Comparison of ENCODE assay signal across 14 cellular contexts in the genomic region with DNA sequence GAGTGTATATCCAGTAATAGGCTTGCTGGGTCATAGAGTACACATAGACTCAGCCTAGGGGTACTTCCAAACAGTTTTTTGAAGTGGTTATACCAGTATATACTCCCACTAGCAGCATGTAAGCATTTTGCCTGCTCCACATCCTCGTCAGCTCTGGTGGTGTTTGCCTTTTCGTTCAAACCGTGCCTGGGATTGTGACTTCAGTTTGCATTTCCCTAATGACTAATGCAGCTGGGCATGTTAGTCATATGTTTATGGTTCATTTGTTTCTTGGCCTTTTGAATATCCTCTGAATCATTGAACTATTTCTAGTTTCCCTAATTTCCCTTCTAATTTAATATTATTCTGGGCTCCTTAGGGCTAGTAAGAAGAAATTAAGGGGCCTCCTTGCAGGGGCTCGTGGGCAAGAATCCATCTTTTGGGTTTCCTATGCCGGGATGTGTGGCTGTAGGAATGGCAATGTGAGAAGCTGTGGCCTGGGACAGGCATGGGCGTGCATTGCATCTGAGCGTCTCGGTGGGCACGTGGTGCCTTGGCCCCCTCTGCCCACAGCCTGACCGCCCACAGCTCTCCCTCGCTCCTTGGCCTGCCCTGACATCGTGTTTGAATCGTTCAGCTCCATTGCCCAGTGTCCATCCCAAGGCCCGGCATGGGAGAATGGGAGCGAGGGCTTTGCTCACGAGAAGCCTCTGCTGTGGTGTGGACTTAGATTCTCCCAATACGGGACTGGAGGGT. TPM values are rescaled to one million over a fixed set of nuclear protein-coding genes. Genes with fewer than 3 reads are reported as not detected.
DNase-seq lines count a peak whose midpoint lies in the region; ATAC-seq and TF ChIP-seq lines count a peak whose summit lies in the region.
"Had no signal": no experiment of that assay in that cellular context is flagged by ENCODE, and none has a peak within 500 bp of the region (broad histone marks: within the 10 kb centered on the region; RNA-seq: fewer than 3 reads in every experiment).

No MANE protein-coding gene starts in this region.

- no peak overlapping the region for H3K4me3 Mint-ChIP-seq in T-helper 2 cell treated with Interferon-gamma antibody and Interleukin-4, amounts not matched to agents 5 μg/mL and 100 μg/mL, for 36 hours
- H3K4me3 Mint-ChIP-seq: activated naive CD4-positive, alpha-beta T cell treated with anti-CD3 and anti-CD28 coated beads for 36 hours; GM23338; neural crest cell had no signal

- H3K9me3 Mint-ChIP-seq in T-helper 2 cell treated with Interferon-gamma antibody and Interleukin-4, amounts not matched to agents 5 μg/mL and 100 μg/mL, for 36 hours: no peaks in the 10 kb centered on the region
- H3K9me3 Mint-ChIP-seq: activated naive CD4-positive, alpha-beta T cell treated with anti-CD3 and anti-CD28 coated beads for 36 hours; GM23338; neural crest cell had no signal

- peaks cover 51% of the 10 kb centered on the region for H3K36me3 ChIP-seq in adipocyte (ENCODE audit: control insufficient read depth, insufficient read depth, low read length, severe bottlenecking)
- peaks cover 7 to 71% (median 16%) of the 10 kb centered on the region in 3 donors for H3K36me3 ChIP-seq in tibial artery

- no peak for DNase-seq in T-helper 2 cell treated with Interferon-gamma antibody and Interleukin-4, amounts not matched to agents 5 μg/mL and 100 μg/mL, for 36 hours (ENCODE audit: low spot score)
- no peak for DNase-seq in T-helper 2 cell
- DNase-seq in adipocyte (ENCODE audit: low read depth): peak; percentile 86
- DNase-seq in glomerular endothelial cell (ENCODE audit: extremely low read depth, low read depth, low spot score): peak; percentile 68
- DNase-seq in tibial artery: no peak
- DNase-seq in GM10248 (ENCODE audit: extremely low spot score): no peak
- no peak for DNase-seq in NCI-H128 (lab: John Stamatoyannopoulos, UW; ENCODE audit: unreplicated experiment)
- DNase-seq: activated naive CD4-positive, alpha-beta T cell treated with anti-CD3 and anti-CD28 coated beads for 36 hours; AML-193; head of caudate nucleus; NCI-H2227 treated with DMSO at 0.1 percent for 48 hours had no signal

- intact Hi-C loops in tibial artery (cut with DNase I; ENCODE audit: low total_unique reads): loop anchor here (10.0 kb wide), 1 partner anchor 254 kb away; no protein-coding TSS in a partner anchor

- peak overlapping the region; percentile 37 for H3K27ac Mint-ChIP-seq in T-helper 2 cell treated with Interferon-gamma antibody and Interleukin-4, amounts not matched to agents 5 μg/mL and 100 μg/mL, for 36 hours
- H3K27ac Mint-ChIP-seq: activated naive CD4-positive, alpha-beta T cell treated with anti-CD3 and anti-CD28 coated beads for 36 hours; GM23338 had no signal

- H3K27ac ChIP-seq in tibial artery: peak overlapping the region; percentile 75 to 78

- H3K9ac ChIP-seq in adipocyte (ENCODE audit: low read length): peak overlapping the region; percentile 37

- H3K4me1 ChIP-seq in adipocyte (ENCODE audit: control insufficient read depth, insufficient read depth, low read length) (peaks cover 56% of the 10 kb centered on the region), tibial artery (peaks cover 0 to 54% (median 18%) of the 10 kb centered on the region in 4 donors)

- no peaks in the 10 kb centered on the region for H3K27me3 ChIP-seq in adipocyte (replicated peaks; ENCODE audit: control insufficient read depth, insufficient read depth, low read length)
- H3K27me3 ChIP-seq in tibial artery: no peaks in the 10 kb centered on the region

- CTCF ChIA-PET in GM10248 (lab: Yijun Ruan, JAX): no interaction called here

- H3K36me3 Mint-ChIP-seq in T-helper 2 cell treated with Interferon-gamma antibody and Interleukin-4, amounts not matched to agents 5 μg/mL and 100 μg/mL, for 36 hours (ENCODE audit: low read depth): peaks cover 19% of the 10 kb centered on the region

- H3K9me3 ChIP-seq in adipocyte (ENCODE audit: control insufficient read depth, low read length): no peaks in the 10 kb centered on the region
- no peaks in the 10 kb centered on the region for H3K9me3 ChIP-seq in tibial artery

- ATAC-seq in GM21825 (IDR thresholded peaks at IDR 0.05; ENCODE audit: unreplicated experiment): no peak
- ATAC-seq: GM23338 had no signal

- no peaks in the 10 kb centered on the region for H3K27me3 Mint-ChIP-seq in T-helper 2 cell treated with Interferon-gamma antibody and Interleukin-4, amounts not matched to agents 5 μg/mL and 100 μg/mL, for 36 hours (ENCODE audit: low read depth)

- TF ChIP-seq CTCF in tibial artery (IDR thresholded peaks at IDR 0.05) (no peak), GM10248 (IDR thresholded peaks at IDR 0.05; ENCODE audit: control extremely low read depth, extremely low read depth, low read depth, missing control alignments) (no peak)

- H3K4me1 Mint-ChIP-seq in T-helper 2 cell treated with Interferon-gamma antibody and Interleukin-4, amounts not matched to agents 5 μg/mL and 100 μg/mL, for 36 hours (ENCODE audit: low read depth): no peaks in the 10 kb centered on the region
- H3K4me1 Mint-ChIP-seq: GM23338 had no signal

- H3K4me3 ChIP-seq in adipocyte (ENCODE audit: low read length): peak overlapping the region; percentile 25
- no peak overlapping the region for H3K4me3 ChIP-seq in tibial artery
- H3K4me3 ChIP-seq: GM23338 had no signal

- POLR2A ChIA-PET in GM10248 (lab: Yijun Ruan, JAX): no interaction called here

RNA-seq across cellular contexts. Expression of a gene that starts 26.4 kb away (rescaled TPM):
- 14.9 and 23.9 TPM in 2 replicates for total RNA-seq in glomerular endothelial cell

Comparison
In these comparisons a context has a peak if more than half of its experiments do, and no peak if none do; other contexts are left out.
1. DNase-seq: peak in adipocyte (single experiment) and glomerular endothelial cell (single experiment); none in T-helper 2 cell treated with Interferon-gamma antibody and Interleukin-4, amounts not matched to agents 5 μg/mL and 100 μg/mL, for 36 hours (single experiment), T-helper 2 cell (0 of 5), tibial artery (0 of 2), GM10248 (single experiment) and NCI-H128 (single experiment).